Comparison of ENCODE assay signal across 11 cellular contexts in genomic region chr10:116974442-116975005, GRCh38. TPM values are rescaled to one million over a fixed set of nuclear protein-coding genes. Genes with fewer than 3 reads are reported as not detected.
DNase-seq lines count a peak whose midpoint lies in the region; ATAC-seq and TF ChIP-seq lines count a peak whose summit lies in the region.
"Had no signal": no experiment of that assay in that cellular context is flagged by ENCODE, and none has a peak within 500 bp of the region (broad histone marks: within the 10 kb centered on the region; RNA-seq: fewer than 3 reads in every experiment).

No MANE protein-coding gene starts in this region.

- peak; percentile 13 to 30 for DNase-seq in NOMO-1 (lab: John Stamatoyannopoulos, UW; ENCODE audit: unreplicated experiment in 2 of 2)
- DNase-seq in NOMO-1 treated with dmso at 0.1 percent for 144 hours (lab: John Stamatoyannopoulos, UW; ENCODE audit: unreplicated experiment), result no peak
- DNase-seq in SJSA1 (ENCODE audit: low read depth in 1 of 2, low spot score in 2 of 2), result peak; percentile 39 to 77
- DNase-seq in fibroblast of the aortic adventitia (ENCODE audit: low read depth), result peak; percentile 73
- no peak for DNase-seq in cerebellum (ENCODE audit: low spot score)
- DNase-seq: CD4-positive, alpha-beta T cell; NCI-H187 had no signal

- H3K4me3 ChIP-seq in SJSA1 (no peak overlapping the region), fibroblast of the aortic adventitia (ENCODE audit: low read depth, low read length) (no peak overlapping the region)
- H3K4me3 ChIP-seq: hepatocyte had no signal

- no peak for TF ChIP-seq CTCF in fibroblast of the aortic adventitia (IDR thresholded peaks at IDR 0.05; ENCODE audit: insufficient read depth, low read length)

- no peaks in the 10 kb centered on the region for H3K9me3 ChIP-seq in SJSA1 (replicated peaks)

- peaks cover 37% of the 10 kb centered on the region for H3K4me1 ChIP-seq in SJSA1 (replicated peaks)

- H3K27ac ChIP-seq in SJSA1, result peak overlapping the region; percentile 43
- H3K27ac ChIP-seq: hepatocyte had no signal

- H3K27me3 ChIP-seq in SJSA1 (replicated peaks), result no peaks in the 10 kb centered on the region
- H3K27me3 ChIP-seq: hepatocyte had no signal

- H3K36me3 ChIP-seq in SJSA1, result peaks cover 26% of the 10 kb centered on the region

- ATAC-seq in HG03439 (IDR thresholded peaks at IDR 0.05; ENCODE audit: unreplicated experiment) (no peak), GM21576 (IDR thresholded peaks at IDR 0.05; ENCODE audit: unreplicated experiment) (no peak), GM21360 (IDR thresholded peaks at IDR 0.05; ENCODE audit: unreplicated experiment) (no peak)

RNA-seq across cellular contexts. Expression of gene SHTN1, which starts 30.5 kb away (rescaled TPM):
- total RNA-seq in SJSA1 (2014; rRNA removed; shearing (Covaris generic)), result 5.5 and 6.5 TPM in 2 replicates
- 4.2 and 9.2 TPM in 2 replicates for total RNA-seq in fibroblast of the aortic adventitia (ENCODE audit: low replicate concordance)
- 22.9 TPM for total RNA-seq in cerebellum

Comparison
In these comparisons a context has a peak if more than half of its experiments do, and no peak if none do; other contexts are left out.
1. DNase-seq: peak in NOMO-1 (2 of 2), SJSA1 (2 of 2) and fibroblast of the aortic adventitia (single experiment); none in NOMO-1 treated with dmso at 0.1 percent for 144 hours (single experiment) and cerebellum (single experiment).